In the genomic region with DNA sequence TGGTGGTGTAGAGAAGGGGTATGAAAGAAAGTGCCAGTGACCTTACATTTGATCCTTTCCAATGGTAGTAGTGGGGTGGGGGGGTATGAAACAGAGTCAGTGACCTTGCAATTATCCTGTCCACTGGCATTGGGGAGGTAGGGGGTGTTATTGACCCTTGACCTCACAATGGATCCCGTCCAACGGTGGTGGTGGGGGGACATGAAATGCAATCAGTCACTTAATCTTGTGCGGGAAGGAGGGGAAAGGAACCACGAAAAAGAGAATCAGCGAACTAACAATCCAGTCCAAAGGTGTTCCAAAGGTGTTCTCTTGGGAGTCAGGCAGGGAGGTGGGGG, we compare ENCODE assay signal across 1 cellular context.
TF ChIP-seq lines count a peak whose summit lies in the region.

No MANE protein-coding gene starts in this region.

TF ChIP-seq in K562, 482 proteins besides CTCF, POLR2A, EP300 and RAD21 (continued from another document):
- no peak for TF ChIP-seq NFE2L1 (tag; IDR thresholded peaks at IDR 0.05; ENCODE audit: borderline replicate concordance, low read depth)
- peak; percentile 57; the same call in 1 of the 2 replicates for TF ChIP-seq NR2C1 (IDR thresholded peaks at IDR 0.05)
- peak; percentile 53; the same call in 1 of the 2 replicates for TF ChIP-seq NR2C1 (tag; IDR thresholded peaks at IDR 0.05)
- TF ChIP-seq, protein P1, sequence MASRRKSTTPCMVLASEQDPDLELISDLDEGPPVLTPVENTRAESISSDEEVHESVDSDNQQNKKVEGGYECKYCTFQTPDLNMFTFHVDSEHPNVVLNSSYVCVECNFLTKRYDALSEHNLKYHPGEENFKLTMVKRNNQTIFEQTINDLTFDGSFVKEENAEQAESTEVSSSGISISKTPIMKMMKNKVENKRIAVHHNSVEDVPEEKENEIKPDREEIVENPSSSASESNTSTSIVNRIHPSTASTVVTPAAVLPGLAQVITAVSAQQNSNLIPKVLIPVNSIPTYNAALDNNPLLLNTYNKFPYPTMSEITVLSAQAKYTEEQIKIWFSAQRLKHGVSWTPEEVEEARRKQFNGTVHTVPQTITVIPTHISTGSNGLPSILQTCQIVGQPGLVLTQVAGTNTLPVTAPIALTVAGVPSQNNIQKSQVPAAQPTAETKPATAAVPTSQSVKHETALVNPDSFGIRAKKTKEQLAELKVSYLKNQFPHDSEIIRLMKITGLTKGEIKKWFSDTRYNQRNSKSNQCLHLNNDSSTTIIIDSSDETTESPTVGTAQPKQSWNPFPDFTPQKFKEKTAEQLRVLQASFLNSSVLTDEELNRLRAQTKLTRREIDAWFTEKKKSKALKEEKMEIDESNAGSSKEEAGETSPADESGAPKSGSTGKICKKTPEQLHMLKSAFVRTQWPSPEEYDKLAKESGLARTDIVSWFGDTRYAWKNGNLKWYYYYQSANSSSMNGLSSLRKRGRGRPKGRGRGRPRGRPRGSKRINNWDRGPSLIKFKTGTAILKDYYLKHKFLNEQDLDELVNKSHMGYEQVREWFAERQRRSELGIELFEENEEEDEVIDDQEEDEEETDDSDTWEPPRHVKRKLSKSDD (conservative IDR thresholded peaks at IDR 0.05; ENCODE audit: low read length) = no peak
- no peak for TF ChIP-seq NRF1 (conservative IDR thresholded peaks at IDR 0.05 in 1 of 2, IDR thresholded peaks at IDR 0.05 in 1 of 2)
- TF ChIP-seq, protein P2, sequence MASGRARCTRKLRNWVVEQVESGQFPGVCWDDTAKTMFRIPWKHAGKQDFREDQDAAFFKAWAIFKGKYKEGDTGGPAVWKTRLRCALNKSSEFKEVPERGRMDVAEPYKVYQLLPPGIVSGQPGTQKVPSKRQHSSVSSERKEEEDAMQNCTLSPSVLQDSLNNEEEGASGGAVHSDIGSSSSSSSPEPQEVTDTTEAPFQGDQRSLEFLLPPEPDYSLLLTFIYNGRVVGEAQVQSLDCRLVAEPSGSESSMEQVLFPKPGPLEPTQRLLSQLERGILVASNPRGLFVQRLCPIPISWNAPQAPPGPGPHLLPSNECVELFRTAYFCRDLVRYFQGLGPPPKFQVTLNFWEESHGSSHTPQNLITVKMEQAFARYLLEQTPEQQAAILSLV (tag; IDR thresholded peaks at IDR 0.05) = no peak
- no peak for TF ChIP-seq FOSL1 (tag; conservative IDR thresholded peaks at IDR 0.05)
- TF ChIP-seq NR2C2 (CRISPR knock-in tag; IDR thresholded peaks at IDR 0.05) = no peak
- TF ChIP-seq NR2C2 (tag; IDR thresholded peaks at IDR 0.05) = peak; percentile 63; the same call in 1 of the 2 replicates
